Comparison of ENCODE assay signal across 8 cellular contexts in genomic region chr3:18423401-18424212, GRCh38. TPM values are rescaled to one million over a fixed set of nuclear protein-coding genes. Genes with fewer than 3 reads are reported as not detected.
DNase-seq lines count a peak whose midpoint lies in the region; ATAC-seq and TF ChIP-seq lines count a peak whose summit lies in the region.

No MANE protein-coding gene starts in this region.

- H3K4me1 ChIP-seq in HEK293 (ENCODE audit: control insufficient read depth, insufficient read depth, low read length) (peaks cover 14% of the 10 kb centered on the region), MM.1S (ENCODE audit: low read length) (peaks cover 6% of the 10 kb centered on the region; the same call in 1 of the 2 replicates), muscle layer of colon (ENCODE audit: insufficient read depth, low read length) (peaks cover 21% of the 10 kb centered on the region), tibial artery (peaks cover 0 to 53% (median 10%) of the 10 kb centered on the region in 4 donors)

- peaks cover 6% of the 10 kb centered on the region; the same call in 1 of the 2 replicates for H3F3A ChIP-seq in MM.1S (ENCODE audit: insufficient read depth, low read length)

- no peaks in the 10 kb centered on the region for H3K9me2 ChIP-seq in MM.1S (replicated peaks; ENCODE audit: insufficient read depth, low read length)

- H3K9me3 ChIP-seq in HEK293 (ENCODE audit: control insufficient read depth, insufficient read depth, low read depth, low read length) (no peaks in the 10 kb centered on the region), MM.1S (replicated peaks; ENCODE audit: insufficient read depth, low read length) (no peaks in the 10 kb centered on the region), muscle layer of colon (ENCODE audit: low read length) (no peaks in the 10 kb centered on the region), tibial artery (no peaks in the 10 kb centered on the region)

- no peaks in the 10 kb centered on the region for H4K20me1 ChIP-seq in MM.1S (ENCODE audit: insufficient read depth, low read length)

- H3K79me2 ChIP-seq in MM.1S (ENCODE audit: low read length), result no peaks in the 10 kb centered on the region

- DNase-seq in SHP77 (lab: John Stamatoyannopoulos, UW), result peak; percentile 22 to 50
- no peak for DNase-seq in SHP77 treated with DMSO at 0.1 percent for 48 hours (lab: John Stamatoyannopoulos, UW)
- peak; percentile 88 for DNase-seq in MM.1S
- peak; percentile 81 for DNase-seq in activated CD8-positive, alpha-beta T cell treated with anti-CD3 and anti-CD28 coated beads for 36 hours
- peak; percentile 36 for DNase-seq in fibroblast of gingiva (ENCODE audit: low read depth)
- peak; percentile 60 to 67 for DNase-seq in tibial artery

- H3K36me3 ChIP-seq in HEK293 (ENCODE audit: control insufficient read depth in 2 of 2, insufficient read depth in 1 of 2, low read length in 2 of 2) (no peaks in the 10 kb centered on the region), MM.1S (replicated peaks; ENCODE audit: insufficient read depth, low read length) (no peaks in the 10 kb centered on the region), muscle layer of colon (ENCODE audit: insufficient read depth, low read length) (peaks cover 6% of the 10 kb centered on the region), tibial artery (peaks cover 0 to 4% (median 4%) of the 10 kb centered on the region in 3 donors)

- H3K27ac ChIP-seq in HEK293 (ENCODE audit: extremely low read depth, low read depth, low read length) (peak overlapping the region; percentile 91; the same call in 1 of the 2 replicates), MM.1S (ENCODE audit: low read length) (peak overlapping the region; percentile 50; the same call in 1 of the 2 replicates), muscle layer of colon (ENCODE audit: low read depth, low read length) (peak overlapping the region; percentile 94), tibial artery (peak overlapping the region; percentile 95)

- H3K4me3 ChIP-seq in HEK293 (ENCODE audit: low read depth, low read length), result peak overlapping the region; percentile 72
- peak overlapping the region; percentile 87 for H3K4me3 ChIP-seq in MM.1S (ENCODE audit: low read length)
- peak overlapping the region; percentile 91 to 97 for H3K4me3 ChIP-seq in muscle layer of colon (ENCODE audit: low read depth in 1 of 2, low read length in 2 of 2)
- H3K4me3 ChIP-seq in tibial artery, result peak overlapping the region; percentile 78 to 91

- peak overlapping the region; percentile 90 for H3K4me3 Mint-ChIP-seq in activated CD8-positive, alpha-beta T cell treated with anti-CD3 and anti-CD28 coated beads for 36 hours

- H3K27ac Mint-ChIP-seq in activated CD8-positive, alpha-beta T cell treated with anti-CD3 and anti-CD28 coated beads for 36 hours, result peak overlapping the region; percentile 97

- no peaks in the 10 kb centered on the region for H3K27me3 Mint-ChIP-seq in activated CD8-positive, alpha-beta T cell treated with anti-CD3 and anti-CD28 coated beads for 36 hours

- CTCF ChIA-PET in HEK293 (lab: Yijun Ruan, JAX), result interaction anchor here (0.6 kb wide), 1 partner anchor 484 kb away, joined by 3 read pairs; no protein-coding TSS in a partner anchor
- CTCF ChIA-PET in activated CD8-positive, alpha-beta T cell treated with anti-CD3 and anti-CD28 coated beads for 36 hours (lab: Charles Lee), result interaction anchor here (0.6 to 1.1 kb wide), 3 partner anchors 9 to 12 kb away, joined by 3 read pairs; no protein-coding TSS in a partner anchor

- H3K27me3 ChIP-seq in MM.1S (replicated peaks; ENCODE audit: insufficient read depth, low read length) (peaks cover 7% of the 10 kb centered on the region), muscle layer of colon (ENCODE audit: control insufficient read depth in 1 of 2, insufficient read depth in 2 of 2, low read length in 2 of 2) (no peaks in the 10 kb centered on the region), tibial artery (no peaks in the 10 kb centered on the region)

- peak overlapping the region; percentile 81; the same call in 1 of the 2 replicates for H2AFZ ChIP-seq in MM.1S (ENCODE audit: low read length)

- H3K36me3 Mint-ChIP-seq in activated CD8-positive, alpha-beta T cell treated with anti-CD3 and anti-CD28 coated beads for 36 hours (ENCODE audit: low read depth), result peaks cover 76% of the 10 kb centered on the region

- TF ChIP-seq CTCF in HEK293 (tag by site-specific recombination; IDR thresholded peaks at IDR 0.05) (no peak), MM.1S (IDR thresholded peaks at IDR 0.05; ENCODE audit: low read length) (no peak), tibial artery (IDR thresholded peaks at IDR 0.05) (no peak)
- no peak for TF ChIP-seq CTCF in activated CD8-positive, alpha-beta T cell treated with anti-CD3 and anti-CD28 coated beads for 36 hours (IDR thresholded peaks at IDR 0.05)

- no peaks in the 10 kb centered on the region for H3K9me3 Mint-ChIP-seq in activated CD8-positive, alpha-beta T cell treated with anti-CD3 and anti-CD28 coated beads for 36 hours

- H3K9ac ChIP-seq in MM.1S (ENCODE audit: low read length) (peak overlapping the region; percentile 57; the same call in 1 of the 2 replicates), muscle layer of colon (ENCODE audit: low read length) (peak overlapping the region; percentile 59)

- POLR2A ChIA-PET in HEK293 (lab: Yijun Ruan, JAX), result no interaction called here
- POLR2A ChIA-PET in activated CD8-positive, alpha-beta T cell treated with anti-CD3 and anti-CD28 coated beads for 36 hours (lab: Charles Lee), result interaction anchor here (0.6 to 13.2 kb wide), 19 partner anchors 10 to 343 kb away, joined by 3 to 330 read pairs (median 4); no protein-coding TSS in a partner anchor

- peaks cover 70% of the 10 kb centered on the region for H3K4me1 Mint-ChIP-seq in activated CD8-positive, alpha-beta T cell treated with anti-CD3 and anti-CD28 coated beads for 36 hours (ENCODE audit: low read depth)

- intact Hi-C loops in activated CD8-positive, alpha-beta T cell treated with anti-CD3 and anti-CD28 coated beads for 36 hours (cut with micrococcal nuclease), result loop anchor here (2.0 to 5.0 kb wide), 2 partner anchors 19 to 319 kb away; no protein-coding TSS in a partner anchor
- intact Hi-C loops in tibial artery (cut with DNase I; ENCODE audit: low total_unique reads), result no loop called here

- peak; percentile 41 for ATAC-seq in activated CD8-positive, alpha-beta T cell treated with anti-CD3 and anti-CD28 coated beads for 36 hours

- H3K4me2 ChIP-seq in MM.1S (ENCODE audit: low read depth, low read length), result peak overlapping the region; percentile 91

TF ChIP-seq in HEK293, 187 proteins besides CTCF, POLR2A, EP300 and RAD21 (continues in another document):
- TF ChIP-seq ZNF660 (tag by site-specific recombination; IDR thresholded peaks at IDR 0.05), result peak; percentile 62; the same call in 1 of the 2 replicates
- peak; percentile 32; the same call in 1 of the 2 replicates for TF ChIP-seq KLF16 (tag by site-specific recombination; IDR thresholded peaks at IDR 0.05)
- TF ChIP-seq ZNF398 (tag by site-specific recombination; IDR thresholded peaks at IDR 0.05), result peak; percentile 19; the same call in 1 of the 2 replicates
- TF ChIP-seq GLI2 (tag by site-specific recombination; IDR thresholded peaks at IDR 0.05; ENCODE audit: borderline replicate concordance, low read depth), result no peak
- TF ChIP-seq ZXDB (tag by site-specific recombination; IDR thresholded peaks at IDR 0.05), result peak; percentile 38; the same call in 1 of the 2 replicates
- TF ChIP-seq KLF9 (tag by site-specific recombination; IDR thresholded peaks at IDR 0.05; ENCODE audit: low read depth), result no peak
- TF ChIP-seq KLF17 (tag by site-specific recombination; IDR thresholded peaks at IDR 0.05), result no peak
- no peak for TF ChIP-seq ZNF76 (tag by site-specific recombination; IDR thresholded peaks at IDR 0.05; ENCODE audit: borderline replicate concordance, low read depth)
- 0 out of 2 replicates have a peak, but pooled peaks have one; percentile 24 for TF ChIP-seq ZNF843 (tag by site-specific recombination; IDR thresholded peaks at IDR 0.05)
- TF ChIP-seq ZBTB8A (tag by site-specific recombination; IDR thresholded peaks at IDR 0.05), result peak; percentile 41; the same call in 1 of the 2 replicates
- no peak for TF ChIP-seq ZNF132 (tag by site-specific recombination; IDR thresholded peaks at IDR 0.05; ENCODE audit: borderline replicate concordance)
- TF ChIP-seq, protein P1, sequence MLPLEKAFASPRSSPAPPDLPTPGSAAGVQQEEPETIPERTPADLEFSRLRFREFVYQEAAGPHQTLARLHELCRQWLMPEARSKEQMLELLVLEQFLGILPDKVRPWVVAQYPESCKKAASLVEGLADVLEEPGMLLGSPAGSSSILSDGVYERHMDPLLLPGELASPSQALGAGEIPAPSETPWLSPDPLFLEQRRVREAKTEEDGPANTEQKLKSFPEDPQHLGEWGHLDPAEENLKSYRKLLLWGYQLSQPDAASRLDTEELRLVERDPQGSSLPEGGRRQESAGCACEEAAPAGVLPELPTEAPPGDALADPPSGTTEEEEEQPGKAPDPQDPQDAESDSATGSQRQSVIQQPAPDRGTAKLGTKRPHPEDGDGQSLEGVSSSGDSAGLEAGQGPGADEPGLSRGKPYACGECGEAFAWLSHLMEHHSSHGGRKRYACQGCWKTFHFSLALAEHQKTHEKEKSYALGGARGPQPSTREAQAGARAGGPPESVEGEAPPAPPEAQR (tag by site-specific recombination; IDR thresholded peaks at IDR 0.05), result no peak
- no peak for TF ChIP-seq ZNF555 (tag by site-specific recombination; conservative IDR thresholded peaks at IDR 0.05)

RNA-seq across cellular contexts. Expression of gene SATB1, which starts 1.5 kb away (rescaled TPM):
- total RNA-seq in activated CD8-positive, alpha-beta T cell treated with anti-CD3 and anti-CD28 coated beads for 36 hours, result 100 to 1,000 TPM; 208 to 213 TPM
